In the genomic region with DNA sequence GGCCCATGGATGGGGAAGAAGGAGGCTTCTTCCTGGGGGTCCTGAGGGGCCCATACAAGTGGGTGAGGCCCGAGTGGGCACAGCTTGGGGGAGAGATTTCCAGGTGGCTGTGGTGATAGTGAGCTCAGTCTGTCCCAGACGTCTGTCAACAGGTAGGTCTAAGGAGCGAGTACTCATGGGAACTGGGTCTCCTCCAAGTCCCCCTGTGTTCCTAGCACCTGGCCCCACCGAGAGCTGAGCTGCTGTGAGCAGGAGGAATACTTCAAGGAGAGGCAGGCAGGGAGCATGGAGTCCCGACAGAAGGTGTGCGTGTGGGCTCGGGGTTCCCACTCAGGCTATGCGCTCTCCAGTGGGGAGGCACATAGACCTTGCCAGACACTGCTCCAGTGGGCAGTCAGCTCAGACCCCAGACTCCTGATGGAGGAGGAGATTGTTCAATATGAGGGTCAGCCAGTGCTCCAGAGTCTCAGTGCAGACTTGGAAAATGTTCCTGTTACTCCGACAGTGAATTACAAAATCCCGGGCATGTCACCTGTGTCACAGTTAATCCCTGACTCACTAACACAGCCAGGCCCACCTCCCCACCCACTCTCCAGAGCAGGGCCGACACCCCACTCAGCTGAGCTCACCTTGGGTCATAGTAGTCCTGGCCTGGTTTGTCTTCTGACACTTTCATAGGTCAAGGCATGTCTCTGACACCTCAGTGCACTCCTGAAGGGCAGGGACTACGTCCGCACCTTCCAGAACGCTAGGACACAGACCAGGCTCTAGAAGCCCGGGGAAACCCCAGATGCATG, we compare ENCODE assay signal across 20 cellular contexts. TPM values are rescaled to one million over a fixed set of nuclear protein-coding genes. Genes with fewer than 3 reads are reported as not detected.
"Had no signal": no experiment of that assay in that cellular context is flagged by ENCODE, and none has a peak within 500 bp of the region (broad histone marks: within the 10 kb centered on the region; RNA-seq: fewer than 3 reads in every experiment).

No MANE protein-coding gene starts in this region.

- H3K36me3 Mint-ChIP-seq: activated naive CD8-positive, alpha-beta T cell treated with anti-CD3 and anti-CD28 coated beads, Interleukin-2, amount 10 ng/mL, durations not matched to agents 7 days and 5 days; memory B cell; naive thymus-derived CD8-positive, alpha-beta T cell; stimulated activated memory B cell treated with anti-CD40 and anti-IgM and Interleukin-4, amounts not matched to agents 10 μg/mL and 1 μg/mL and 100 μg/mL, for 72 hours had no signal

- ATAC-seq: body of pancreas; gastroesophageal sphincter; heart left ventricle; mucosa of descending colon; naive thymus-derived CD8-positive, alpha-beta T cell; pancreas; sciatic nerve; stimulated activated memory B cell treated with anti-CD40 and anti-IgM and Interleukin-4, amounts not matched to agents 10 μg/mL and 1 μg/mL and 100 μg/mL, for 72 hours had no signal

- H3K4me3 Mint-ChIP-seq: activated naive CD8-positive, alpha-beta T cell treated with anti-CD3 and anti-CD28 coated beads, Interleukin-2, amount 10 ng/mL, durations not matched to agents 7 days and 5 days; activated T-helper 1 cell treated with anti-CD3 and anti-CD28 coated beads, Interleukin-12 subunit alpha, Interleukin-12 subunit beta, Interleukin-2, Interleukin-4 antibody, amounts not matched to agents 30 ng/mL and 10 ng/mL and 1 ng/mL, durations not matched to agents 14 hours and 24 hours and 36 hours; memory B cell; naive thymus-derived CD8-positive, alpha-beta T cell; stimulated activated memory B cell treated with anti-CD40 and anti-IgM and Interleukin-4, amounts not matched to agents 10 μg/mL and 1 μg/mL and 100 μg/mL, for 72 hours; T-helper 1 cell treated with Interleukin-12 subunit alpha and Interleukin-12 subunit beta and Interleukin-4 antibody, amounts not matched to agents 30 μg/mL and 1 μg/mL, for 36 hours had no signal

- H3K4me3 ChIP-seq: body of pancreas, colonic mucosa, gastroesophageal sphincter, heart left ventricle, mucosa of descending colon, pancreas, thoracic aorta had no signal

- H3K9me3 ChIP-seq: body of pancreas, colonic mucosa, gastroesophageal sphincter, heart left ventricle, mucosa of descending colon, pancreas, thoracic aorta had no signal

- H3K36me3 ChIP-seq: colonic mucosa, gastroesophageal sphincter, heart left ventricle, pancreas, thoracic aorta had no signal

- H3K9me3 Mint-ChIP-seq: activated naive CD8-positive, alpha-beta T cell treated with anti-CD3 and anti-CD28 coated beads, Interleukin-2, amount 10 ng/mL, durations not matched to agents 7 days and 5 days; activated T-helper 1 cell treated with anti-CD3 and anti-CD28 coated beads, Interleukin-12 subunit alpha, Interleukin-12 subunit beta, Interleukin-2, Interleukin-4 antibody, amounts not matched to agents 30 ng/mL and 10 ng/mL and 1 ng/mL, durations not matched to agents 14 hours and 24 hours and 36 hours; memory B cell; stimulated activated memory B cell treated with anti-CD40 and anti-IgM and Interleukin-4, amounts not matched to agents 10 μg/mL and 1 μg/mL and 100 μg/mL, for 72 hours; T-helper 1 cell treated with Interleukin-12 subunit alpha and Interleukin-12 subunit beta and Interleukin-4 antibody, amounts not matched to agents 30 μg/mL and 1 μg/mL, for 36 hours had no signal

- DNase-seq: activated naive CD4-positive, alpha-beta T cell treated with Interleukin-2 at 50 U/mL for 16 hours; activated naive CD8-positive, alpha-beta T cell treated with anti-CD3 and anti-CD28 coated beads, Interleukin-2, amount 10 ng/mL, durations not matched to agents 7 days and 5 days; body of pancreas; caudate nucleus; colonic mucosa; heart left ventricle; kidney glomerular epithelial cell; mucosa of descending colon; stimulated activated CD4-positive, alpha-beta T cell treated with anti-CD3 and anti-CD28 coated beads, Interleukin-4, amount 100 ng/mL, for 4 hours had no signal

- H3K27me3 ChIP-seq: body of pancreas, colonic mucosa, pancreas had no signal

- H3K27ac ChIP-seq: body of pancreas, colonic mucosa, gastroesophageal sphincter, heart left ventricle, pancreas, thoracic aorta had no signal

- H3K4me1 ChIP-seq: body of pancreas, colonic mucosa, gastroesophageal sphincter, heart left ventricle, pancreas had no signal

- H3K27ac Mint-ChIP-seq: activated T-helper 1 cell treated with anti-CD3 and anti-CD28 coated beads, Interleukin-12 subunit alpha, Interleukin-12 subunit beta, Interleukin-2, Interleukin-4 antibody, amounts not matched to agents 30 ng/mL and 10 ng/mL and 1 ng/mL, durations not matched to agents 14 hours and 24 hours and 36 hours; memory B cell; T-helper 1 cell treated with Interleukin-12 subunit alpha and Interleukin-12 subunit beta and Interleukin-4 antibody, amounts not matched to agents 30 μg/mL and 1 μg/mL, for 36 hours had no signal

RNA-seq across cellular contexts. Expression of gene C10orf53, which starts 28.2 kb away (rescaled TPM):
- total RNA-seq: activated naive CD8-positive, alpha-beta T cell treated with anti-CD3 and anti-CD28 coated beads, Interleukin-2, amount 10 ng/mL, durations not matched to agents 7 days and 5 days; activated T-helper 1 cell treated with anti-CD3 and anti-CD28 coated beads, Interleukin-12 subunit alpha, Interleukin-12 subunit beta, Interleukin-2, Interleukin-4 antibody, amounts not matched to agents 30 ng/mL and 10 ng/mL and 1 ng/mL, durations not matched to agents 14 hours and 24 hours and 36 hours; body of pancreas; colonic mucosa; gastroesophageal sphincter; heart left ventricle; liver; mucosa of descending colon; naive thymus-derived CD8-positive, alpha-beta T cell; pancreas; sciatic nerve; thoracic aorta; urinary bladder had no signal

RNA-seq across cellular contexts. Expression of gene CHAT, which starts 37.4 kb away (rescaled TPM):
- total RNA-seq: activated naive CD8-positive, alpha-beta T cell treated with anti-CD3 and anti-CD28 coated beads, Interleukin-2, amount 10 ng/mL, durations not matched to agents 7 days and 5 days; heart left ventricle; liver; naive thymus-derived CD8-positive, alpha-beta T cell; sciatic nerve; thoracic aorta; urinary bladder had no signal

RNA-seq across cellular contexts. Expression of gene SLC18A3, which starts 41.1 kb away (rescaled TPM):
- total RNA-seq: activated naive CD8-positive, alpha-beta T cell treated with anti-CD3 and anti-CD28 coated beads, Interleukin-2, amount 10 ng/mL, durations not matched to agents 7 days and 5 days; activated T-helper 1 cell treated with anti-CD3 and anti-CD28 coated beads, Interleukin-12 subunit alpha, Interleukin-12 subunit beta, Interleukin-2, Interleukin-4 antibody, amounts not matched to agents 30 ng/mL and 10 ng/mL and 1 ng/mL, durations not matched to agents 14 hours and 24 hours and 36 hours; body of pancreas; heart left ventricle; liver; naive thymus-derived CD8-positive, alpha-beta T cell; sciatic nerve; thoracic aorta had no signal
